ENCODE assay signal across 23 cellular contexts in genomic region chr6:158262755-158263154, GRCh38. TPM values are rescaled to one million over a fixed set of nuclear protein-coding genes. Genes with fewer than 3 reads are reported as not detected.
DNase-seq lines count a peak whose midpoint lies in the region; ATAC-seq lines count a peak whose summit lies in the region.
"Had no signal": no experiment of that assay in that cellular context is flagged by ENCODE, and none has a peak within 500 bp of the region (broad histone marks: within the 10 kb centered on the region; RNA-seq: fewer than 3 reads in every experiment).

No MANE protein-coding gene starts in this region.

- H3K4me3 Mint-ChIP-seq in activated T-cell treated with anti-CD3 and anti-CD28 coated beads, Interleukin-2, amount 50 U/mL, for 72 hours, result no peak overlapping the region
- H3K4me3 Mint-ChIP-seq: activated B cell treated with CpG ODN at 0.5 μM for 24 hours, brain had no signal

- ATAC-seq in activated T-cell treated with anti-CD3 and anti-CD28 coated beads, Interleukin-2, amount 50 U/mL, for 72 hours (replicated peaks in 1 of 2), result peak; percentile 79 to 99
- ATAC-seq in GM18858 (IDR thresholded peaks at IDR 0.05; ENCODE audit: unreplicated experiment), result peak; percentile 78
- ATAC-seq in HG02884 (IDR thresholded peaks at IDR 0.05; ENCODE audit: unreplicated experiment), result peak; percentile 75
- ATAC-seq: left lobe of liver, right cardiac atrium had no signal

- peaks cover 28% of the 10 kb centered on the region for H3K4me1 Mint-ChIP-seq in activated T-cell treated with anti-CD3 and anti-CD28 coated beads, Interleukin-2, amount 50 U/mL, for 72 hours (ENCODE audit: low read depth)

- peak in 1 of 2 donors; percentile 60 for DNase-seq in activated T-cell treated with anti-CD3 and anti-CD28 coated beads, Interleukin-2, amount 50 U/mL, for 72 hours
- no peak for DNase-seq in activated T-cell treated with anti-CD3 and anti-CD28 coated beads, Interleukin-2, amount 50 U/mL, for 48 hours
- DNase-seq in myocyte (ENCODE audit: low read depth) (peak; percentile 55), OCI-M1 (lab: John Stamatoyannopoulos, UW) (no peak), NCI-H2227 (lab: John Stamatoyannopoulos, UW; ENCODE audit: unreplicated experiment) (no peak)
- no peak for DNase-seq in stimulated activated naive CD4-positive, alpha-beta T cell treated with Interleukin-2 at 50 U/mL for 16 hours (lab: John Stamatoyannopoulos, UW)
- DNase-seq: activated B cell treated with CpG ODN at 0.5 μM for 24 hours; activated T-cell treated with anti-CD3 and anti-CD28 coated beads, Interleukin-2, amount 50 U/mL, for 1 hour; COR-L47; H7; Kasumi-1; mesendoderm; MV-4-11; NCI-H226; NCI-H748 treated with DMSO at 0.1 percent for 48 hours; posterior cingulate gyrus; right cardiac atrium; stimulated activated CD4-positive, alpha-beta T cell treated with anti-CD3 and anti-CD28 coated beads, Interleukin-2, amount 100 ng/mL, for 48 hours; testis had no signal

- H3K27me3 Mint-ChIP-seq in activated T-cell treated with anti-CD3 and anti-CD28 coated beads, Interleukin-2, amount 50 U/mL, for 72 hours (ENCODE audit: low read depth), result no peaks in the 10 kb centered on the region
- H3K27me3 Mint-ChIP-seq: activated B cell treated with CpG ODN at 0.5 μM for 24 hours, brain had no signal

- no peaks in the 10 kb centered on the region for H3K36me3 Mint-ChIP-seq in activated T-cell treated with anti-CD3 and anti-CD28 coated beads, Interleukin-2, amount 50 U/mL, for 72 hours (ENCODE audit: insufficient read depth in 2 of 2)

- no peaks in the 10 kb centered on the region for H3K9me3 Mint-ChIP-seq in activated T-cell treated with anti-CD3 and anti-CD28 coated beads, Interleukin-2, amount 50 U/mL, for 72 hours
- H3K9me3 Mint-ChIP-seq: activated B cell treated with CpG ODN at 0.5 μM for 24 hours had no signal

- peak overlapping the region; percentile 13 for H3K27ac Mint-ChIP-seq in activated T-cell treated with anti-CD3 and anti-CD28 coated beads, Interleukin-2, amount 50 U/mL, for 72 hours
- H3K27ac Mint-ChIP-seq: activated B cell treated with CpG ODN at 0.5 μM for 24 hours had no signal

RNA-seq across cellular contexts. Expression of gene TULP4, which starts 49.5 kb away (rescaled TPM):
- total RNA-seq in activated T-cell treated with anti-CD3 and anti-CD28 coated beads, Interleukin-2, amount 50 U/mL, for 72 hours, result 10 to 100 TPM; 19.5 to 20.8 TPM
- 242 and 281 TPM in 2 replicates for total RNA-seq in myocyte
- polyA plus RNA-seq in myocyte (2012), result 26.6 TPM

Comparison
In these comparisons a context has a peak if more than half of its experiments do, and no peak if none do; other contexts are left out.
1. RNA of gene TULP4, which starts 49.5 kb away (total RNA-seq): 242 to 281 TPM in myocyte; 19.5 to 20.8 TPM in activated T-cell treated with anti-CD3 and anti-CD28 coated beads, Interleukin-2, amount 50 U/mL, for 72 hours; every median in the first group is over 10 times any median in the second.
2. Peak in every context shown above with its lines, with median percentiles within 50 percentile points of each other: ATAC-seq.